ENCODE assay signal across 11 cellular contexts in genomic region chr11:126132319-126132718, GRCh38.
DNase-seq lines count a peak whose midpoint lies in the region; ATAC-seq, FAIRE-seq and TF ChIP-seq lines count a peak whose summit lies in the region.
"Had no signal": no experiment of that assay in that cellular context is flagged by ENCODE, and none has a peak within 500 bp of the region (broad histone marks: within the 10 kb centered on the region; RNA-seq: fewer than 3 reads in every experiment).

No MANE protein-coding gene starts in this region.

- peaks cover 19% of the 10 kb centered on the region for H3K27me3 Mint-ChIP-seq in brain

- H3K4me3 Mint-ChIP-seq in brain = peak overlapping the region in 1 of 5 experiments; percentile 0

- H3K4me1 Mint-ChIP-seq in brain = peaks cover 83% of the 10 kb centered on the region

- no peaks in the 10 kb centered on the region for H3K36me3 ChIP-seq in right atrium auricular region
- H3K36me3 ChIP-seq: tibial nerve had no signal

- H3K9me3 Mint-ChIP-seq in brain = peaks cover 0 to 8% (median 0%) of the 10 kb centered on the region in 5 experiments

- TF ChIP-seq CTCF in right atrium auricular region (IDR thresholded peaks at IDR 0.05) = no peak
- TF ChIP-seq CTCF in brain (conservative IDR thresholded peaks at IDR 0.05) = no peak

- intact Hi-C loops in Right ventricle myocardium inferior (cut with DNase I) = no loop called here

- FAIRE-seq in urothelium cell line (lab: Jason Lieb, UNC) = no peak

- no peaks in the 10 kb centered on the region for H3K27me3 ChIP-seq in right atrium auricular region
- H3K27me3 ChIP-seq: tibial nerve had no signal

- peaks cover 0 to 39% of the 10 kb centered on the region in 2 donors for H3K4me1 ChIP-seq in right atrium auricular region

- DNase-seq in Right ventricle myocardium inferior (ENCODE audit: missing footprints) (no peak), right atrium auricular region (ENCODE audit: low spot score) (no peak), left kidney (ENCODE audit: low read depth, low spot score) (peak; percentile 63), urothelium cell line (ENCODE audit: low spot score) (peak; percentile 77), kidney glomerular epithelial cell (lab: John Stamatoyannopoulos, UW) (no peak), NK-92 (lab: John Stamatoyannopoulos, UW; ENCODE audit: unreplicated experiment) (no peak), NCI-H1436 treated with DMSO at 0.1 percent for 48 hours (lab: John Stamatoyannopoulos, UW) (no peak)
- DNase-seq: stimulated activated CD4-positive, alpha-beta T cell treated with anti-CD3 and anti-CD28 coated beads, Interleukin-2, amount 100 ng/mL, for 24 hours had no signal

- no peaks in the 10 kb centered on the region for H3K36me3 Mint-ChIP-seq in brain

- no peaks in the 10 kb centered on the region for H3K9me3 ChIP-seq in right atrium auricular region
- H3K9me3 ChIP-seq: tibial nerve had no signal

- peak; percentile 44 for ATAC-seq in Right ventricle myocardium inferior
- ATAC-seq: left lobe of liver had no signal

- no peak overlapping the region for H3K27ac ChIP-seq in right atrium auricular region

- no peak overlapping the region for H3K4me3 ChIP-seq in right atrium auricular region
- H3K4me3 ChIP-seq: tibial nerve had no signal

- H3K27ac Mint-ChIP-seq in brain = peak overlapping the region in 3 of 5 experiments; percentile 27 to 79 (median 74)

Comparison
In these comparisons a context has a peak if more than half of its experiments do, and no peak if none do; other contexts are left out.
1. DNase-seq: peak in left kidney (single experiment) and urothelium cell line (single experiment); none in Right ventricle myocardium inferior (single experiment), right atrium auricular region (single experiment), kidney glomerular epithelial cell (single experiment), NK-92 (single experiment) and NCI-H1436 treated with DMSO at 0.1 percent for 48 hours (single experiment).